16 cellular contexts compared by ENCODE assay signal in the genomic region with DNA sequence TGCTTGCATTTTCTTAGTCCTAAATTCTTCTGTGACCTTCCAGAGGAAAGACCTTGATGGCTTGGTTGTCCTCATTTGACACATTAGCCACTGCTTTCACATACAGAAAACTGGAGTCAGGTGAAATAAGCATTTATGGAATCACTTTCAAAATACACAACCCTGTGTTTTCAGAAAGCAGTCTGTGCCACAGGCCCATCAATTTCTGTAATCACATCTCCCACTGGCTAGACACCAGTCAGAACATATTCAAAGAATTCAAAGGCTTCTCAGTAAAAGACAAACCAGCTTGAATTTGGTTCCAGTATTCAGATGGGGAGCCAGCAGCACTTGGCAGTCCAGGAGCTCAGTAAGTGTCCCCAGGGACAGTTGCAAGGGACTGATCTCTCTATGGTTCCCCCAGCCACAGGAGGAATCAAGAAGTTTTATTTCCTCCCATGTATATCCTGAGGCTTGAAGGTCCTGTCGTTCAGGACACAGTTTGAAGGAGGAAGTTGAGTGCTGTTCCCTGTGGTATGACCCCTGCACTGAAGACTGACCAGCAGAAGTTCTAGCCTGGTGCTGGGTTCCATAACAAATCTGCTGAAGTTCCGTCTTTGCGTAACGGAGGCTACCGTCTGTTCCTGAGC.
DNase-seq lines count a peak whose midpoint lies in the region; ATAC-seq, FAIRE-seq and TF ChIP-seq lines count a peak whose summit lies in the region.
"Had no signal": no experiment of that assay in that cellular context is flagged by ENCODE, and none has a peak within 500 bp of the region (broad histone marks: within the 10 kb centered on the region; RNA-seq: fewer than 3 reads in every experiment).

No MANE protein-coding gene starts in this region.

- no peak for TF ChIP-seq RAD21 in GM12878 (IDR thresholded peaks at IDR 0.05; ENCODE audit: insufficient read depth, low read depth, low read length)

- RAD21 ChIA-PET in GM12878 (lab: Charles Lee; ENCODE audit: unreplicated experiment) = no interaction called here

- no peak overlapping the region for H3K9ac ChIP-seq in GM12878 (ENCODE audit: control insufficient read depth, insufficient read depth, low read length)

- no peak overlapping the region for H3K4me3 Mint-ChIP-seq in MCF 10A (ENCODE audit: unreplicated experiment)
- H3K4me3 Mint-ChIP-seq: activated naive CD8-positive, alpha-beta T cell treated with anti-CD3 and anti-CD28 coated beads, Interleukin-2, amount 50 U/mL, for 24 hours; natural killer cell had no signal

- SMC1A ChIA-PET in GM12878 (lab: Charles Lee; ENCODE audit: uncharacterized antibody, unreplicated experiment) = interaction anchor here (0.7 kb wide), 1 partner anchor 278 kb away, joined by 3 read pairs; no protein-coding TSS in a partner anchor

- H3K9me3 ChIP-seq in breast epithelium (peaks cover 0 to 4% of the 10 kb centered on the region in 2 donors), GM12878 (replicated peaks; ENCODE audit: control insufficient read depth, insufficient read depth, low read length) (peaks cover 1% of the 10 kb centered on the region; the same call in 2 of the 3 replicates), lung (ENCODE audit: control insufficient read depth in 2 of 2, insufficient read depth in 1 of 2, low read length in 1 of 2) (peaks cover 0 to 2% of the 10 kb centered on the region in 2 donors), upper lobe of left lung (no peaks in the 10 kb centered on the region)

- H3K27ac ChIP-seq in breast epithelium (no peak overlapping the region), GM12878 (ENCODE audit: control insufficient read depth, insufficient read depth) (no peak overlapping the region), lung (ENCODE audit: low read depth in 1 of 2, low read length in 1 of 2) (no peak overlapping the region), upper lobe of left lung (no peak overlapping the region)

- no peaks in the 10 kb centered on the region for H4K20me1 ChIP-seq in GM12878 (ENCODE audit: control insufficient read depth, insufficient read depth)

- no peaks in the 10 kb centered on the region for H3K79me2 ChIP-seq in GM12878 (ENCODE audit: control insufficient read depth, insufficient read depth, low read length)

- H3K4me1 ChIP-seq in breast epithelium (no peaks in the 10 kb centered on the region), GM12878 (ENCODE audit: control insufficient read depth, insufficient read depth, low read length) (no peaks in the 10 kb centered on the region), lung (ENCODE audit: control insufficient read depth in 2 of 2, insufficient read depth in 2 of 2, low read length in 2 of 2) (peaks cover 0 to 2% of the 10 kb centered on the region in 2 donors), upper lobe of left lung (no peaks in the 10 kb centered on the region)

- POLR2A ChIA-PET in MCF 10A (lab: Yijun Ruan, JAX) (interaction anchor here (0.7 to 2.0 kb wide), 9 partner anchors 8 to 669 kb away, joined by 3 to 6 read pairs (median 4); no protein-coding TSS in a partner anchor), GM12878 (lab: Charles Lee) (interaction anchor here (0.6 kb wide), 1 partner anchor 14 kb away, joined by 4 read pairs; no protein-coding TSS in a partner anchor)

- peaks cover 15% of the 10 kb centered on the region for H3K9me3 Mint-ChIP-seq in MCF 10A (ENCODE audit: unreplicated experiment)

- intact Hi-C loops in MCF 10A (cut with micrococcal nuclease) (no loop called here), breast epithelium (cut with DNase I; ENCODE audit: low total_unique reads) (no loop called here), GM12878 (cut with micrococcal nuclease; ENCODE audit: unreplicated experiment) (no loop called here)

- in situ Hi-C loops in GM12878 (cut with MboI) = no loop called here

- H3K4me1 Mint-ChIP-seq in MCF 10A (ENCODE audit: insufficient read depth, unreplicated experiment) = peaks cover 18% of the 10 kb centered on the region
- H3K4me1 Mint-ChIP-seq: natural killer cell had no signal

- peaks cover 7% of the 10 kb centered on the region for H3K36me3 Mint-ChIP-seq in MCF 10A (ENCODE audit: insufficient read depth, unreplicated experiment)
- H3K36me3 Mint-ChIP-seq: natural killer cell had no signal

- H3K4me3 ChIP-seq in breast epithelium (no peak overlapping the region), GM12878 (no peak overlapping the region), lung (no peak overlapping the region), upper lobe of left lung (no peak overlapping the region)

- H3K27me3 Mint-ChIP-seq in MCF 10A (ENCODE audit: insufficient read depth, unreplicated experiment) = no peaks in the 10 kb centered on the region
- H3K27me3 Mint-ChIP-seq: activated naive CD8-positive, alpha-beta T cell treated with anti-CD3 and anti-CD28 coated beads, Interleukin-2, amount 50 U/mL, for 24 hours had no signal

- H3K4me2 ChIP-seq in GM12878 (ENCODE audit: control insufficient read depth, insufficient read depth) = no peak overlapping the region

- H2AFZ ChIP-seq in GM12878 (ENCODE audit: control insufficient read depth, low read depth, low read length) = no peak overlapping the region

- DNase-seq in MCF 10A (ENCODE audit: unreplicated experiment) (no peak), breast epithelium (ENCODE audit: low spot score in 2 of 2) (no peak), GM12878 (ENCODE audit: low read depth, low spot score) (no peak), lung (ENCODE audit: low spot score) (no peak), upper lobe of left lung (no peak), GF-D8 (lab: John Stamatoyannopoulos, UW) (no peak), GM12891 (ENCODE audit: insufficient read length, low spot score) (no peak), NCI-H146 treated with DMSO at 0.1 percent for 48 hours (lab: John Stamatoyannopoulos, UW; ENCODE audit: unreplicated experiment) (no peak)
- DNase-seq: ACHN; activated naive CD8-positive, alpha-beta T cell treated with anti-CD3 and anti-CD28 coated beads, Interleukin-2, amount 50 U/mL, for 24 hours; glutamatergic neuron; kidney; natural killer cell; NCI-H1092 treated with DMSO at 0.1 percent for 48 hours; NCI-H2227 treated with DMSO at 0.1 percent for 48 hours; stimulated activated CD4-positive, alpha-beta T cell treated with anti-CD3 and anti-CD28 coated beads, Interleukin-4, amount 100 ng/mL, for 1 hour had no signal

- TF ChIP-seq CTCF in MCF 10A (IDR thresholded peaks at IDR 0.05; ENCODE audit: unreplicated experiment) (no peak), breast epithelium (IDR thresholded peaks at IDR 0.05) (no peak), GM12878 (IDR thresholded peaks at IDR 0.05 in 2 of 3, conservative IDR thresholded peaks at IDR 0.05 in 1 of 3; ENCODE audit: control insufficient read depth in 2 of 3, extremely low read depth in 1 of 3, insufficient read depth in 1 of 3, low read depth in 3 of 3, low read length in 3 of 3) (no peak), lung (IDR thresholded peaks at IDR 0.05; ENCODE audit: control extremely low read depth, extremely low read depth) (no peak), upper lobe of left lung (IDR thresholded peaks at IDR 0.05) (no peak)

- TF ChIP-seq POLR2A in breast epithelium (IDR thresholded peaks at IDR 0.05) (no peak), GM12878 (IDR thresholded peaks at IDR 0.05; ENCODE audit: low read depth, low read length) (no peak), upper lobe of left lung (IDR thresholded peaks at IDR 0.05) (no peak), GM12891 (IDR thresholded peaks at IDR 0.05; ENCODE audit: low read depth, low read length) (no peak)

- BruUV-seq in MCF 10A (replicated peaks; lab: Mats Ljungman, UMichigan) = no TSS peak
- BruUV-seq in GM12878 (replicated peaks; lab: Mats Ljungman, UMichigan) = no TSS peak

- CTCF ChIA-PET in MCF 10A (lab: Yijun Ruan, JAX) = interaction anchor here (0.6 to 1.4 kb wide), 3 partner anchors 20 to 308 kb away, joined by 3 read pairs; no protein-coding TSS in a partner anchor
- CTCF ChIA-PET in GM12878 (lab: Yijun Ruan, JAX) = interaction anchor here (0.7 kb wide), 1 partner anchor 106 kb away, joined by 3 read pairs; no protein-coding TSS in a partner anchor

- H3K27me3 ChIP-seq in breast epithelium (no peaks in the 10 kb centered on the region), GM12878 (replicated peaks in 1 of 2; ENCODE audit: control insufficient read depth in 2 of 2, insufficient read depth in 2 of 2, low read length in 1 of 2) (no peaks in the 10 kb centered on the region), lung (ENCODE audit: control insufficient read depth, insufficient read depth) (no peaks in the 10 kb centered on the region), upper lobe of left lung (no peaks in the 10 kb centered on the region)

- no peak for FAIRE-seq in GM12878 (lab: Jason Lieb, UNC)
- no peak for FAIRE-seq in GM12891 (lab: Jason Lieb, UNC)
- FAIRE-seq: kidney had no signal

- H3K36me3 ChIP-seq in breast epithelium (no peaks in the 10 kb centered on the region), GM12878 (ENCODE audit: control insufficient read depth in 2 of 2, insufficient read depth in 2 of 2, low read length in 1 of 2) (no peaks in the 10 kb centered on the region), lung (ENCODE audit: control insufficient read depth in 2 of 2, insufficient read depth in 2 of 2, low read length in 2 of 2) (no peaks in the 10 kb centered on the region), upper lobe of left lung (no peaks in the 10 kb centered on the region)

- no peak for TF ChIP-seq EP300 in GM12878 (IDR thresholded peaks at IDR 0.05; ENCODE audit: borderline replicate concordance in 1 of 2, control insufficient read depth in 1 of 2, low read depth in 2 of 2, low read length in 2 of 2)
- no peak for TF ChIP-seq EP300 in upper lobe of left lung (IDR thresholded peaks at IDR 0.05)

- ATAC-seq in GM12878 = peak; percentile 32; the same call in 2 of the 3 replicates
- ATAC-seq in lung (ENCODE audit: insufficient read depth, low FRiP score) = peak; percentile 5
- ATAC-seq in upper lobe of left lung (ENCODE audit: low FRiP score in 2 of 2) = peak; percentile 41 to 80
- ATAC-seq: activated naive CD8-positive, alpha-beta T cell treated with anti-CD3 and anti-CD28 coated beads, Interleukin-2, amount 50 U/mL, for 24 hours; natural killer cell had no signal

- 92% methylated on average over 5 of the region's 5 CpGs for WGBS in GM12878 (ENCODE audit: insufficient coverage, insufficient replicate concordance, low lambda C conversion rate, missing lambda C conversion rate)
- 78 to 82% methylated on average over 5 of the region's 5 CpGs for WGBS in lung, 2 donors
- WGBS in upper lobe of left lung, 2 donors = 67 to 81% methylated on average over 5 of the region's 5 CpGs

- peak overlapping the region; percentile 94 for H3K27ac Mint-ChIP-seq in MCF 10A (ENCODE audit: low read depth, unreplicated experiment)
- H3K27ac Mint-ChIP-seq: activated naive CD8-positive, alpha-beta T cell treated with anti-CD3 and anti-CD28 coated beads, Interleukin-2, amount 50 U/mL, for 24 hours; natural killer cell had no signal

TF ChIP-seq in GM12878, 131 proteins besides CTCF, POLR2A, EP300 and RAD21 (continues in another document):
- TF ChIP-seq MEF2B (IDR thresholded peaks at IDR 0.05; ENCODE audit: partially characterized antibody, poor library complexity, severe bottlenecking) (peak; percentile 24), SUZ12 (IDR thresholded peaks at IDR 0.05; ENCODE audit: unreplicated experiment) (no peak)

TF ChIP-seq in GM12891, 5 proteins besides CTCF, POLR2A, EP300 and RAD21 (continues in another document):
- TF ChIP-seq POLR2AphosphoS5 (IDR thresholded peaks at IDR 0.05; ENCODE audit: low read depth, low read length) (no peak), TAF1 (IDR thresholded peaks at IDR 0.05; ENCODE audit: low read depth, low read length) (no peak), SPI1 (IDR thresholded peaks at IDR 0.05; ENCODE audit: low read depth, low read length) (no peak)

Comparison
In these comparisons a context has a peak if more than half of its experiments do, and no peak if none do; other contexts are left out.
1. ATAC-seq: peak in every context shown above with its lines; median percentile 60 in upper lobe of left lung; 32 in GM12878; 5 in lung.